In the genomic region with DNA sequence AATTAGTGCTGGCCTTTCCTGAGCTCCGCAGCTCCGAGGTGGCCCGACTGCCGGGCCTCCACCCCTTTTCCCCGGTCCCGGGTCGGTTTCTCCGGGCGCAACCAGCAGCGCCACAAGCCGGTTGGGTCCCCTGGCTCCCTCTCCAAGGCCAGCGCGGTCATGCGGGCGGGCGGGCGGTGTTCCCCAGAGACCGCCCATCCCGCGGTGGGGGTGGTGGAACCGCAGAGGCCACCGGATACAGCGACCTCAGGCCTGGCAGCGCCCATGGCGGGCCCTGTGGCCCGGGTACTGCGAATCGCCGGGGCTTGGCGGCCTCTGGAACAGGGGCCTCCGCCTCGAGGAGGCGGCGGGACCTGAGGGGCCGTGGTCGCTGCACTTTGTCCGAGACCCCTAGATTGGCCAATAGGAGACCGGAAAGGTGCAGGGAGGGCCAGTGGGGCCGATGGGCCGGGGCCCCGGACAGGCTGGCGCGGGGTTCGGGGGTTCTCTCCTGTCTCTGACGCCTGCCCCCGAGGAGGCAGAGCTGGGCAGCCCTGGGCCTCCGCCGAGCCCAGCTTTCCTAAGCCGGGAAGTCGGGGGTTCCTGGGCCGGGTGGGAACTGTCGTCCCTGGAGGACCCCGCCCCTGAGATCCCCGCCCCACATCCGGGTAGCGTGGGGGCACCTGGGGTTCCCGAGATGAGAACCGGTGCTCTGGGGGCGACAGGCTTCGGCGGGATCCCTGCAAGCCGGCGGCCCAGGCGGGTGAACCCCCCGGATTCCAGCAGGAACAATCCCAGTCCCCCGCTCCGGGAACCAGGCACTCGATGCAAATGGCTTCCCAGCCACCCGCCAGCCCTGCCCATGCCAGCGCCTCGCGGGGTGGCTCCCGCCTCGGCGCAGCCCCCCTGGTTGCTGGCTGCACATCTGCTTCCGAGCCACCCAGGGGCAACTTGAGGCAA, we compare ENCODE assay signal across 1 cellular context.
TF ChIP-seq lines count a peak whose summit lies in the region.

No MANE protein-coding gene starts in this region.

TF ChIP-seq in WTC11, 78 proteins besides CTCF, POLR2A, EP300 and RAD21 (continued from another document):
- TF ChIP-seq, protein P1, sequence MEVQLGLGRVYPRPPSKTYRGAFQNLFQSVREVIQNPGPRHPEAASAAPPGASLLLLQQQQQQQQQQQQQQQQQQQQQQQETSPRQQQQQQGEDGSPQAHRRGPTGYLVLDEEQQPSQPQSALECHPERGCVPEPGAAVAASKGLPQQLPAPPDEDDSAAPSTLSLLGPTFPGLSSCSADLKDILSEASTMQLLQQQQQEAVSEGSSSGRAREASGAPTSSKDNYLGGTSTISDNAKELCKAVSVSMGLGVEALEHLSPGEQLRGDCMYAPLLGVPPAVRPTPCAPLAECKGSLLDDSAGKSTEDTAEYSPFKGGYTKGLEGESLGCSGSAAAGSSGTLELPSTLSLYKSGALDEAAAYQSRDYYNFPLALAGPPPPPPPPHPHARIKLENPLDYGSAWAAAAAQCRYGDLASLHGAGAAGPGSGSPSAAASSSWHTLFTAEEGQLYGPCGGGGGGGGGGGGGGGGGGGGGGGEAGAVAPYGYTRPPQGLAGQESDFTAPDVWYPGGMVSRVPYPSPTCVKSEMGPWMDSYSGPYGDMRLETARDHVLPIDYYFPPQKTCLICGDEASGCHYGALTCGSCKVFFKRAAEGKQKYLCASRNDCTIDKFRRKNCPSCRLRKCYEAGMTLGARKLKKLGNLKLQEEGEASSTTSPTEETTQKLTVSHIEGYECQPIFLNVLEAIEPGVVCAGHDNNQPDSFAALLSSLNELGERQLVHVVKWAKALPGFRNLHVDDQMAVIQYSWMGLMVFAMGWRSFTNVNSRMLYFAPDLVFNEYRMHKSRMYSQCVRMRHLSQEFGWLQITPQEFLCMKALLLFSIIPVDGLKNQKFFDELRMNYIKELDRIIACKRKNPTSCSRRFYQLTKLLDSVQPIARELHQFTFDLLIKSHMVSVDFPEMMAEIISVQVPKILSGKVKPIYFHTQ (CRISPR knock-in tag; IDR thresholded peaks at IDR 0.05): 0 out of 2 replicates have a peak, but pooled peaks have one; percentile 28
- TF ChIP-seq, protein P2, sequence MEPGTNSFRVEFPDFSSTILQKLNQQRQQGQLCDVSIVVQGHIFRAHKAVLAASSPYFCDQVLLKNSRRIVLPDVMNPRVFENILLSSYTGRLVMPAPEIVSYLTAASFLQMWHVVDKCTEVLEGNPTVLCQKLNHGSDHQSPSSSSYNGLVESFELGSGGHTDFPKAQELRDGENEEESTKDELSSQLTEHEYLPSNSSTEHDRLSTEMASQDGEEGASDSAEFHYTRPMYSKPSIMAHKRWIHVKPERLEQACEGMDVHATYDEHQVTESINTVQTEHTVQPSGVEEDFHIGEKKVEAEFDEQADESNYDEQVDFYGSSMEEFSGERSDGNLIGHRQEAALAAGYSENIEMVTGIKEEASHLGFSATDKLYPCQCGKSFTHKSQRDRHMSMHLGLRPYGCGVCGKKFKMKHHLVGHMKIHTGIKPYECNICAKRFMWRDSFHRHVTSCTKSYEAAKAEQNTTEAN (CRISPR knock-in tag; IDR thresholded peaks at IDR 0.05): peak; percentile 5; the same call in 1 of the 2 replicates
- no peak for TF ChIP-seq MXD4 (CRISPR knock-in tag; IDR thresholded peaks at IDR 0.05; ENCODE audit: borderline replicate concordance)
TF ChIP-seq in WTC11: peak in this region for 8.
